In genomic region chr9:133199648-133200321, GRCh38 we compare ENCODE assay signal across 1 cellular context.
TF ChIP-seq lines count a peak whose summit lies in the region.

No MANE protein-coding gene starts in this region.

TF ChIP-seq in H1, 55 proteins besides CTCF, POLR2A, EP300 and RAD21 (continued from another document):
- TF ChIP-seq, protein P1, sequence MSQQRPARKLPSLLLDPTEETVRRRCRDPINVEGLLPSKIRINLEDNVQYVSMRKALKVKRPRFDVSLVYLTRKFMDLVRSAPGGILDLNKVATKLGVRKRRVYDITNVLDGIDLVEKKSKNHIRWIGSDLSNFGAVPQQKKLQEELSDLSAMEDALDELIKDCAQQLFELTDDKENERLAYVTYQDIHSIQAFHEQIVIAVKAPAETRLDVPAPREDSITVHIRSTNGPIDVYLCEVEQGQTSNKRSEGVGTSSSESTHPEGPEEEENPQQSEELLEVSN (IDR thresholded peaks at IDR 0.05) = peak; percentile 96
- TF ChIP-seq, protein P2, sequence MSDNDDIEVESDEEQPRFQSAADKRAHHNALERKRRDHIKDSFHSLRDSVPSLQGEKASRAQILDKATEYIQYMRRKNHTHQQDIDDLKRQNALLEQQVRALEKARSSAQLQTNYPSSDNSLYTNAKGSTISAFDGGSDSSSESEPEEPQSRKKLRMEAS (IDR thresholded peaks at IDR 0.05) = peak; percentile 94
TF ChIP-seq in H1: peak in this region for 3.
